In the genomic region with DNA sequence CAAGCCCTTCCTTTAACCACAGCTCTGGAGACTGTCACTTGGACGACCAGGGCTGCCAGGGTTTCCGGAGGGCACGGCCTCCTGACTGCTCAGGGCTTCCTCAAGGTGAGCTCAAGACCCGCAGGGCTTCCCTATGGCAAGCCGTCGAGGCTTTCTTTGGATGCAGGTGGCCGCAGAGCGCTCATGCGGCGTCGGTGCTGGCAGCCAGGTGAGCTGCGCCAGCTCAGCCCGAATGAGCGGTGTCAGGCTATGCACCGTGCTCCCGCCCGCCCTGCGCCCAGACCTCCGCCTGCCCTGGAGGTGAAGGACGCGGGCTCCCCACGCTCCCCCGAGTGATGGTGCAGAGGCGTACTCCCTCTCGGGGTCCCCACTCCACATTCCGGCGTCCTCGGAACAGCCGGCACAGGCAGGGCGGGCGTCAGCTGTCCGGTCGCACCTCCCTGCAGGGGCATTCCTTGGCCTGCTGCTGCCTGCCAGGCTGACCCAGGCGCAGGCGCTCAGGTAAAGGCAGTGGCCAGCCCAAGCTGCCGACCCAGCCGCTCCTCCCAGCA, we compare ENCODE assay signal across 1 cellular context.
TF ChIP-seq lines count a peak whose summit lies in the region.

No MANE protein-coding gene starts in this region.

TF ChIP-seq in K562, 482 proteins besides CTCF, POLR2A, EP300 and RAD21:
- no peak for TF ChIP-seq RBM15 (IDR thresholded peaks at IDR 0.05; ENCODE audit: insufficient read depth, low read length)
- TF ChIP-seq BRD9 (IDR thresholded peaks at IDR 0.05; ENCODE audit: low read depth, partially characterized antibody): no peak
- TF ChIP-seq, protein P1, sequence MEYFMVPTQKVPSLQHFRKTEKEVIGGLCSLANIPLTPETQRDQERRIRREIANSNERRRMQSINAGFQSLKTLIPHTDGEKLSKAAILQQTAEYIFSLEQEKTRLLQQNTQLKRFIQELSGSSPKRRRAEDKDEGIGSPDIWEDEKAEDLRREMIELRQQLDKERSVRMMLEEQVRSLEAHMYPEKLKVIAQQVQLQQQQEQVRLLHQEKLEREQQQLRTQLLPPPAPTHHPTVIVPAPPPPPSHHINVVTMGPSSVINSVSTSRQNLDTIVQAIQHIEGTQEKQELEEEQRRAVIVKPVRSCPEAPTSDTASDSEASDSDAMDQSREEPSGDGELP (CRISPR knock-in tag; IDR thresholded peaks at IDR 0.05; ENCODE audit: borderline replicate concordance): no peak
- no peak for TF ChIP-seq ZNF57 (CRISPR knock-in tag; IDR thresholded peaks at IDR 0.05)
- TF ChIP-seq, protein P2, sequence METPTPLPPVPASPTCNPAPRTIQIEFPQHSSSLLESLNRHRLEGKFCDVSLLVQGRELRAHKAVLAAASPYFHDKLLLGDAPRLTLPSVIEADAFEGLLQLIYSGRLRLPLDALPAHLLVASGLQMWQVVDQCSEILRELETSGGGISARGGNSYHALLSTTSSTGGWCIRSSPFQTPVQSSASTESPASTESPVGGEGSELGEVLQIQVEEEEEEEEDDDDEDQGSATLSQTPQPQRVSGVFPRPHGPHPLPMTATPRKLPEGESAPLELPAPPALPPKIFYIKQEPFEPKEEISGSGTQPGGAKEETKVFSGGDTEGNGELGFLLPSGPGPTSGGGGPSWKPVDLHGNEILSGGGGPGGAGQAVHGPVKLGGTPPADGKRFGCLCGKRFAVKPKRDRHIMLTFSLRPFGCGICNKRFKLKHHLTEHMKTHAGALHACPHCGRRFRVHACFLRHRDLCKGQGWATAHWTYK (CRISPR knock-in tag; IDR thresholded peaks at IDR 0.05): no peak
- TF ChIP-seq, protein P3, sequence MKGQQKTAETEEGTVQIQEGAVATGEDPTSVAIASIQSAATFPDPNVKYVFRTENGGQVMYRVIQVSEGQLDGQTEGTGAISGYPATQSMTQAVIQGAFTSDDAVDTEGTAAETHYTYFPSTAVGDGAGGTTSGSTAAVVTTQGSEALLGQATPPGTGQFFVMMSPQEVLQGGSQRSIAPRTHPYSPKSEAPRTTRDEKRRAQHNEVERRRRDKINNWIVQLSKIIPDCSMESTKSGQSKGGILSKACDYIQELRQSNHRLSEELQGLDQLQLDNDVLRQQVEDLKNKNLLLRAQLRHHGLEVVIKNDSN (CRISPR knock-in tag; IDR thresholded peaks at IDR 0.05): no peak
- TF ChIP-seq, protein P4, sequence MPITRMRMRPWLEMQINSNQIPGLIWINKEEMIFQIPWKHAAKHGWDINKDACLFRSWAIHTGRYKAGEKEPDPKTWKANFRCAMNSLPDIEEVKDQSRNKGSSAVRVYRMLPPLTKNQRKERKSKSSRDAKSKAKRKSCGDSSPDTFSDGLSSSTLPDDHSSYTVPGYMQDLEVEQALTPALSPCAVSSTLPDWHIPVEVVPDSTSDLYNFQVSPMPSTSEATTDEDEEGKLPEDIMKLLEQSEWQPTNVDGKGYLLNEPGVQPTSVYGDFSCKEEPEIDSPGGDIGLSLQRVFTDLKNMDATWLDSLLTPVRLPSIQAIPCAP (CRISPR knock-in tag; IDR thresholded peaks at IDR 0.05; ENCODE audit: borderline replicate concordance): no peak
- TF ChIP-seq, protein P5, sequence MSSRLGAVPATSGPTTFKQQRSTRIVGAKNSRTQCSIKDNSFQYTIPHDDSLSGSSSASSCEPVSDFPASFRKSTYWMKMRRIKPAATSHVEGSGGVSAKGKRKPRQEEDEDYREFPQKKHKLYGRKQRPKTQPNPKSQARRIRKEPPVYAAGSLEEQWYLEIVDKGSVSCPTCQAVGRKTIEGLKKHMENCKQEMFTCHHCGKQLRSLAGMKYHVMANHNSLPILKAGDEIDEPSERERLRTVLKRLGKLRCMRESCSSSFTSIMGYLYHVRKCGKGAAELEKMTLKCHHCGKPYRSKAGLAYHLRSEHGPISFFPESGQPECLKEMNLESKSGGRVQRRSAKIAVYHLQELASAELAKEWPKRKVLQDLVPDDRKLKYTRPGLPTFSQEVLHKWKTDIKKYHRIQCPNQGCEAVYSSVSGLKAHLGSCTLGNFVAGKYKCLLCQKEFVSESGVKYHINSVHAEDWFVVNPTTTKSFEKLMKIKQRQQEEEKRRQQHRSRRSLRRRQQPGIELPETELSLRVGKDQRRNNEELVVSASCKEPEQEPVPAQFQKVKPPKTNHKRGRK (tag; IDR thresholded peaks at IDR 0.05): no peak
- TF ChIP-seq, protein P6, sequence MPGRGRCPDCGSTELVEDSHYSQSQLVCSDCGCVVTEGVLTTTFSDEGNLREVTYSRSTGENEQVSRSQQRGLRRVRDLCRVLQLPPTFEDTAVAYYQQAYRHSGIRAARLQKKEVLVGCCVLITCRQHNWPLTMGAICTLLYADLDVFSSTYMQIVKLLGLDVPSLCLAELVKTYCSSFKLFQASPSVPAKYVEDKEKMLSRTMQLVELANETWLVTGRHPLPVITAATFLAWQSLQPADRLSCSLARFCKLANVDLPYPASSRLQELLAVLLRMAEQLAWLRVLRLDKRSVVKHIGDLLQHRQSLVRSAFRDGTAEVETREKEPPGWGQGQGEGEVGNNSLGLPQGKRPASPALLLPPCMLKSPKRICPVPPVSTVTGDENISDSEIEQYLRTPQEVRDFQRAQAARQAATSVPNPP (IDR thresholded peaks at IDR 0.05; ENCODE audit: borderline replicate concordance, insufficient read depth, insufficient read length): no peak
- TF ChIP-seq FOXK1 (CRISPR knock-in tag; IDR thresholded peaks at IDR 0.05; ENCODE audit: borderline replicate concordance): no peak
- TF ChIP-seq, protein P7, sequence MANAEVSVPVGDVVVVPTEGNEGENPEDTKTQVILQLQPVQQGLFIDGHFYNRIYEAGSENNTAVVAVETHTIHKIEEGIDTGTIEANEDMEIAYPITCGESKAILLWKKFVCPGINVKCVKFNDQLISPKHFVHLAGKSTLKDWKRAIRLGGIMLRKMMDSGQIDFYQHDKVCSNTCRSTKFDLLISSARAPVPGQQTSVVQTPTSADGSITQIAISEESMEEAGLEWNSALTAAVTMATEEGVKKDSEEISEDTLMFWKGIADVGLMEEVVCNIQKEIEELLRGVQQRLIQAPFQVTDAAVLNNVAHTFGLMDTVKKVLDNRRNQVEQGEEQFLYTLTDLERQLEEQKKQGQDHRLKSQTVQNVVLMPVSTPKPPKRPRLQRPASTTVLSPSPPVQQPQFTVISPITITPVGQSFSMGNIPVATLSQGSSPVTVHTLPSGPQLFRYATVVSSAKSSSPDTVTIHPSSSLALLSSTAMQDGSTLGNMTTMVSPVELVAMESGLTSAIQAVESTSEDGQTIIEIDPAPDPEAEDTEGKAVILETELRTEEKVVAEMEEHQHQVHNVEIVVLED (CRISPR knock-in tag; IDR thresholded peaks at IDR 0.05): no peak
- no peak for TF ChIP-seq ILK (tag; IDR thresholded peaks at IDR 0.05; ENCODE audit: borderline replicate concordance, low read depth)
- TF ChIP-seq, protein P8, sequence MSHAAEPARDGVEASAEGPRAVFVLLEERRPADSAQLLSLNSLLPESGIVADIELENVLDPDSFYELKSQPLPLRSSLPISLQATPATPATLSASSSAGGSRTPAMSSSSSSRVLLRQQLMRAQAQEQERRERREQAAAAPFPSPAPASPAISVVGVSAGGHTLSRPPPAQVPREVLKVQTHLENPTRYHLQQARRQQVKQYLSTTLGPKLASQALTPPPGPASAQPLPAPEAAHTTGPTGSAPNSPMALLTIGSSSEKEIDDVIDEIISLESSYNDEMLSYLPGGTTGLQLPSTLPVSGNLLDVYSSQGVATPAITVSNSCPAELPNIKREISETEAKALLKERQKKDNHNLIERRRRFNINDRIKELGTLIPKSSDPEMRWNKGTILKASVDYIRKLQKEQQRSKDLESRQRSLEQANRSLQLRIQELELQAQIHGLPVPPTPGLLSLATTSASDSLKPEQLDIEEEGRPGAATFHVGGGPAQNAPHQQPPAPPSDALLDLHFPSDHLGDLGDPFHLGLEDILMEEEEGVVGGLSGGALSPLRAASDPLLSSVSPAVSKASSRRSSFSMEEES (CRISPR knock-in tag; IDR thresholded peaks at IDR 0.05): no peak
TF ChIP-seq in K562: peak in this region for 0.
